In genomic region chr4:128854433-128854832, GRCh38 we compare ENCODE assay signal across 11 cellular contexts. TPM values are rescaled to one million over a fixed set of nuclear protein-coding genes. Genes with fewer than 3 reads are reported as not detected.
DNase-seq lines count a peak whose midpoint lies in the region; ATAC-seq and TF ChIP-seq lines count a peak whose summit lies in the region.
"Had no signal": no experiment of that assay in that cellular context is flagged by ENCODE, and none has a peak within 500 bp of the region (broad histone marks: within the 10 kb centered on the region; RNA-seq: fewer than 3 reads in every experiment).

No MANE protein-coding gene starts in this region.

- H3K36me3 Mint-ChIP-seq in CD4-positive, CD25-positive, alpha-beta regulatory T cell: peaks cover 53% of the 10 kb centered on the region
- peaks cover 42% of the 10 kb centered on the region for H3K36me3 Mint-ChIP-seq in chondrocyte (ENCODE audit: low read depth)

- H3K27ac Mint-ChIP-seq in CD4-positive, CD25-positive, alpha-beta regulatory T cell: peak overlapping the region; percentile 33 to 91 (median 81)
- H3K27ac Mint-ChIP-seq in chondrocyte (ENCODE audit: unreplicated experiment): peak overlapping the region; percentile 80
- H3K27ac Mint-ChIP-seq: neural progenitor cell had no signal

- TF ChIP-seq POLR2A in Peyer's patch (IDR thresholded peaks at IDR 0.05): no peak

- H3K9me3 Mint-ChIP-seq in CD4-positive, CD25-positive, alpha-beta regulatory T cell: no peaks in the 10 kb centered on the region
- no peaks in the 10 kb centered on the region for H3K9me3 Mint-ChIP-seq in chondrocyte (ENCODE audit: low read depth)
- H3K9me3 Mint-ChIP-seq: brain, neural progenitor cell had no signal

- no peak for TF ChIP-seq CTCF in chondrocyte (IDR thresholded peaks at IDR 0.05)
- no peak for TF ChIP-seq CTCF in Peyer's patch (IDR thresholded peaks at IDR 0.05)

- peak; percentile 65 to 84 for ATAC-seq in CD4-positive, CD25-positive, alpha-beta regulatory T cell (ENCODE audit: low read depth in 2 of 2)
- ATAC-seq in GM19455 (IDR thresholded peaks at IDR 0.05; ENCODE audit: unreplicated experiment) (peak; percentile 67), HG03469 (IDR thresholded peaks at IDR 0.05; ENCODE audit: unreplicated experiment) (peak; percentile 80)

- no peaks in the 10 kb centered on the region for H3K27me3 ChIP-seq in CD4-positive, CD25-positive, alpha-beta regulatory T cell (ENCODE audit: control insufficient read depth, insufficient read depth, low read length)
- no peaks in the 10 kb centered on the region for H3K27me3 ChIP-seq in Peyer's patch
- H3K27me3 ChIP-seq: neural progenitor cell had no signal

- H3K4me3 ChIP-seq in CD4-positive, CD25-positive, alpha-beta regulatory T cell (ENCODE audit: low read depth, low read length): peak overlapping the region; percentile 45
- H3K4me3 ChIP-seq in Peyer's patch: no peak overlapping the region
- H3K4me3 ChIP-seq: neural progenitor cell had no signal

- no peaks in the 10 kb centered on the region for H3K27me3 Mint-ChIP-seq in CD4-positive, CD25-positive, alpha-beta regulatory T cell
- H3K27me3 Mint-ChIP-seq in chondrocyte (ENCODE audit: low read depth): no peaks in the 10 kb centered on the region
- H3K27me3 Mint-ChIP-seq: brain had no signal

- peaks cover 15% of the 10 kb centered on the region for H3K4me1 ChIP-seq in CD4-positive, CD25-positive, alpha-beta regulatory T cell (ENCODE audit: control insufficient read depth, insufficient read depth, low read length, poor library complexity, severe bottlenecking)
- peaks cover 0 to 3% (median 0%) of the 10 kb centered on the region in 4 donors for H3K4me1 ChIP-seq in Peyer's patch
- H3K4me1 ChIP-seq: neural progenitor cell had no signal

- H3K4me3 Mint-ChIP-seq in CD4-positive, CD25-positive, alpha-beta regulatory T cell: no peak overlapping the region
- peak overlapping the region; percentile 0 for H3K4me3 Mint-ChIP-seq in chondrocyte (ENCODE audit: unreplicated experiment)
- H3K4me3 Mint-ChIP-seq: brain, neural progenitor cell had no signal

- peaks cover 88% of the 10 kb centered on the region for H3K36me3 ChIP-seq in CD4-positive, CD25-positive, alpha-beta regulatory T cell (ENCODE audit: control insufficient read depth, insufficient read depth, low read length)
- peaks cover 0 to 92% (median 0%) of the 10 kb centered on the region in 3 donors for H3K36me3 ChIP-seq in Peyer's patch

- no peaks in the 10 kb centered on the region for H3K9me3 ChIP-seq in CD4-positive, CD25-positive, alpha-beta regulatory T cell (ENCODE audit: control insufficient read depth in 2 of 2, low read length in 2 of 2)
- no peaks in the 10 kb centered on the region for H3K9me3 ChIP-seq in Peyer's patch

- peak overlapping the region; percentile 1 for H3K27ac ChIP-seq in CD4-positive, CD25-positive, alpha-beta regulatory T cell (ENCODE audit: insufficient read depth, low read length, poor library complexity, severe bottlenecking)
- H3K27ac ChIP-seq in substantia nigra (ENCODE audit: low read depth, low read length, poor library complexity, severe bottlenecking) (no peak overlapping the region), Peyer's patch (no peak overlapping the region)
- H3K27ac ChIP-seq: neural progenitor cell had no signal

- peak in 2 of 3 donors; percentile 39 to 64 for DNase-seq in CD4-positive, CD25-positive, alpha-beta regulatory T cell
- DNase-seq in chondrocyte (ENCODE audit: low spot score) (no peak), GM19240 (ENCODE audit: insufficient read length, low spot score) (no peak), substantia nigra (lab: John Stamatoyannopoulos, UW) (no peak), Peyer's patch (no peak)
- DNase-seq in stimulated activated CD4-positive, alpha-beta T cell treated with anti-CD3 and anti-CD28 coated beads, Interleukin-4, amount 100 ng/mL, for 4 hours: no peak
- DNase-seq: NCI-H2227 treated with DMSO at 0.1 percent for 48 hours had no signal

- H3K4me1 Mint-ChIP-seq in CD4-positive, CD25-positive, alpha-beta regulatory T cell: peaks cover 9 to 36% (median 24%) of the 10 kb centered on the region in 4 donors
- H3K4me1 Mint-ChIP-seq in chondrocyte (ENCODE audit: low read depth): peaks cover 43% of the 10 kb centered on the region
- H3K4me1 Mint-ChIP-seq: neural progenitor cell had no signal

RNA-seq across cellular contexts. Expression of gene JADE1, which starts 44.9 kb away (rescaled TPM):
- total RNA-seq in CD4-positive, CD25-positive, alpha-beta regulatory T cell: 50.8 TPM
- 10 to 100 TPM; 26.1 to 40.3 (median 33.6) TPM for polyA plus RNA-seq in CD4-positive, CD25-positive, alpha-beta regulatory T cell
- 28.9 to 34.0 TPM (median 31.4 TPM) in 3 replicates for total RNA-seq in chondrocyte
- total RNA-seq in Peyer's patch: 10 to 100 TPM; 18.2 to 26.4 (median 19.6) TPM

Comparison
In these comparisons a context has a peak if more than half of its experiments do, and no peak if none do; other contexts are left out.
1. DNase-seq: peak in CD4-positive, CD25-positive, alpha-beta regulatory T cell (2 of 3); none in chondrocyte (single experiment), stimulated activated CD4-positive, alpha-beta T cell treated with anti-CD3 and anti-CD28 coated beads, Interleukin-4, amount 100 ng/mL, for 4 hours (0 of 2), GM19240 (single experiment), substantia nigra (0 of 49) and Peyer's patch (0 of 3).
2. Peak in every context shown above with its lines, with median percentiles within 50 percentile points of each other: ATAC-seq.